Comparison of ENCODE assay signal across 1 cellular context in the genomic region with DNA sequence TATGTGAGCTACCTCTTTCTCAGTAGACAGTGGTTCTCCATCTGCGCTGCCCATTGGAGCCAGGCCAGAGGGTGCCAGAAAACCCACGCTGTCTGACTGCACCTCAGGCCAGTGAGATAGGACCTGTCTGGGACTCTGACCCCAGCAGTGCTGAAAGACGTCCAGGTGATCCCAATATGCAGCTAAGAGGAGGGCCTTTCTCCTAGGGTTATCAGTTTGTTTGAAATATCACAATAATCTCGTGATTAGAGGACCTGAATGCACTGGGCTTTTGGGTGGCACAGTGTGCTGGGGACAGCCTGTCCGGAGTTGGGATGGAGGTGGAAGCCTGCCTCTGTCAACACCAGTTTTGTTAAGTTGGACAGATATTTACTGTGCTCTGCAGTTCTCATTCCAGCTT.
TF ChIP-seq lines count a peak whose summit lies in the region.

No MANE protein-coding gene starts in this region.

TF ChIP-seq in liver, 16 proteins besides CTCF, POLR2A, EP300 and RAD21 (continued from another document):
- TF ChIP-seq, protein P1, sequence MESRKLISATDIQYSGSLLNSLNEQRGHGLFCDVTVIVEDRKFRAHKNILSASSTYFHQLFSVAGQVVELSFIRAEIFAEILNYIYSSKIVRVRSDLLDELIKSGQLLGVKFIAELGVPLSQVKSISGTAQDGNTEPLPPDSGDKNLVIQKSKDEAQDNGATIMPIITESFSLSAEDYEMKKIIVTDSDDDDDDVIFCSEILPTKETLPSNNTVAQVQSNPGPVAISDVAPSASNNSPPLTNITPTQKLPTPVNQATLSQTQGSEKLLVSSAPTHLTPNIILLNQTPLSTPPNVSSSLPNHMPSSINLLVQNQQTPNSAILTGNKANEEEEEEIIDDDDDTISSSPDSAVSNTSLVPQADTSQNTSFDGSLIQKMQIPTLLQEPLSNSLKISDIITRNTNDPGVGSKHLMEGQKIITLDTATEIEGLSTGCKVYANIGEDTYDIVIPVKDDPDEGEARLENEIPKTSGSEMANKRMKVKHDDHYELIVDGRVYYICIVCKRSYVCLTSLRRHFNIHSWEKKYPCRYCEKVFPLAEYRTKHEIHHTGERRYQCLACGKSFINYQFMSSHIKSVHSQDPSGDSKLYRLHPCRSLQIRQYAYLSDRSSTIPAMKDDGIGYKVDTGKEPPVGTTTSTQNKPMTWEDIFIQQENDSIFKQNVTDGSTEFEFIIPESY (IDR thresholded peaks at IDR 0.05), result peak; percentile 82
- TF ChIP-seq HNF4G (IDR thresholded peaks at IDR 0.05) (peak; percentile 78), SP1 (IDR thresholded peaks at IDR 0.05) (peak; percentile 93), NR2F2 (IDR thresholded peaks at IDR 0.05) (no peak), YY1 (IDR thresholded peaks at IDR 0.05) (peak; percentile 79), HNF4A (conservative IDR thresholded peaks at IDR 0.05) (peak; percentile 95 to 96), MAX (IDR thresholded peaks at IDR 0.05) (peak; percentile 75), GABPA (IDR thresholded peaks at IDR 0.05 in 1 of 2, conservative IDR thresholded peaks at IDR 0.05 in 1 of 2) (no peak), FOXA1 (IDR thresholded peaks at IDR 0.05) (peak; percentile 73), REST (IDR thresholded peaks at IDR 0.05) (peak; percentile 84), RXRA (IDR thresholded peaks at IDR 0.05) (peak; percentile 92 to 96)
